Comparison of ENCODE assay signal across 1 cellular context in genomic region chr11:27423125-27423524, GRCh38.
TF ChIP-seq lines count a peak whose summit lies in the region.

No MANE protein-coding gene starts in this region.

TF ChIP-seq in SK-N-SH treated with all-trans-retinoic acid at 6 μM for 48 hours, 23 proteins besides CTCF, POLR2A, EP300 and RAD21 (continued from another document):
- TF ChIP-seq POU6F1 (CRISPR knock-in tag; IDR thresholded peaks at IDR 0.05; ENCODE audit: borderline replicate concordance, low read depth) = no peak
- no peak for TF ChIP-seq ZNF8 (CRISPR knock-in tag; IDR thresholded peaks at IDR 0.05)
- TF ChIP-seq BACH2 (CRISPR knock-in tag; IDR thresholded peaks at IDR 0.05; ENCODE audit: borderline replicate concordance) = no peak
- no peak for TF ChIP-seq ESRRG (CRISPR knock-in tag; IDR thresholded peaks at IDR 0.05)
- TF ChIP-seq RARB (CRISPR knock-in tag; IDR thresholded peaks at IDR 0.05) = no peak
- no peak for TF ChIP-seq ZFP3 (CRISPR knock-in tag; IDR thresholded peaks at IDR 0.05)
- no peak for TF ChIP-seq PATZ1 (CRISPR knock-in tag; IDR thresholded peaks at IDR 0.05; ENCODE audit: borderline replicate concordance)
- no peak for TF ChIP-seq ZNF565 (CRISPR knock-in tag; conservative IDR thresholded peaks at IDR 0.05; ENCODE audit: low read depth)
- TF ChIP-seq GLIS3 (CRISPR knock-in tag; IDR thresholded peaks at IDR 0.05) = no peak
- TF ChIP-seq ZNF70 (CRISPR knock-in tag; IDR thresholded peaks at IDR 0.05) = no peak
- no peak for TF ChIP-seq CREB5 (CRISPR knock-in tag; IDR thresholded peaks at IDR 0.05; ENCODE audit: low read depth)
- TF ChIP-seq ISL1 (CRISPR knock-in tag; IDR thresholded peaks at IDR 0.05) = no peak
- no peak for TF ChIP-seq OSR1 (CRISPR knock-in tag; IDR thresholded peaks at IDR 0.05)
- no peak for TF ChIP-seq ARNTL (CRISPR knock-in tag; IDR thresholded peaks at IDR 0.05; ENCODE audit: borderline replicate concordance, low read depth)
- TF ChIP-seq PPARA (CRISPR knock-in tag; IDR thresholded peaks at IDR 0.05; ENCODE audit: borderline replicate concordance) = no peak
- TF ChIP-seq CSRNP3 (CRISPR knock-in tag; IDR thresholded peaks at IDR 0.05) = no peak
